Comparison of ENCODE assay signal across 15 cellular contexts in genomic region chr11:44848963-44849350, GRCh38.
DNase-seq lines count a peak whose midpoint lies in the region; ATAC-seq and TF ChIP-seq lines count a peak whose summit lies in the region.
"Had no signal": no experiment of that assay in that cellular context is flagged by ENCODE, and none has a peak within 500 bp of the region (broad histone marks: within the 10 kb centered on the region; RNA-seq: fewer than 3 reads in every experiment).

No MANE protein-coding gene starts in this region.

- WGBS in heart right ventricle, 2 donors = 85 to 90% methylated on average over 4 of the region's 4 CpGs

- H3K27me3 ChIP-seq in heart right ventricle (no peaks in the 10 kb centered on the region), neural progenitor cell (no peaks in the 10 kb centered on the region), osteoblast (ENCODE audit: insufficient read depth, low read length) (no peaks in the 10 kb centered on the region)

- H3K36me3 ChIP-seq in heart right ventricle (peaks cover 0 to 11% (median 0%) of the 10 kb centered on the region in 9 donors), neural progenitor cell (no peaks in the 10 kb centered on the region), osteoblast (ENCODE audit: insufficient read depth, low read length) (no peaks in the 10 kb centered on the region)

- no peak for TF ChIP-seq CTCF in heart right ventricle (IDR thresholded peaks at IDR 0.05)
- no peak for TF ChIP-seq CTCF in neural progenitor cell (IDR thresholded peaks at IDR 0.05)
- no peak for TF ChIP-seq CTCF in osteoblast (IDR thresholded peaks at IDR 0.05; ENCODE audit: extremely low read depth, low read depth, low read length)

- H3K27me3 Mint-ChIP-seq in neural progenitor cell (ENCODE audit: insufficient read depth, low read depth) = peaks cover 2% of the 10 kb centered on the region
- H3K27me3 Mint-ChIP-seq in T-helper 2 cell treated with Interferon-gamma antibody and Interleukin-4, amounts not matched to agents 5 μg/mL and 100 μg/mL, for 36 hours (ENCODE audit: low read depth) = peaks cover 9% of the 10 kb centered on the region

- peak overlapping the region; percentile 72 for H3K4me2 ChIP-seq in neural progenitor cell
- H3K4me2 ChIP-seq in osteoblast (ENCODE audit: insufficient read depth, low read length) = no peak overlapping the region

- H3K4me1 ChIP-seq in heart right ventricle (peaks cover 9 to 69% (median 33%) of the 10 kb centered on the region in 9 donors), neural progenitor cell (peaks cover 47% of the 10 kb centered on the region), osteoblast (ENCODE audit: insufficient read depth, low read length) (peaks cover 9% of the 10 kb centered on the region)

- DNase-seq in heart right ventricle (no peak), cardiac septum (ENCODE audit: low spot score) (no peak), islet precursor cell (peak; percentile 45), neural progenitor cell (ENCODE audit: low spot score) (no peak), NCI-H1694 (lab: John Stamatoyannopoulos, UW) (no peak), osteoblast (ENCODE audit: insufficient read length, low spot score, missing footprints) (no peak)
- DNase-seq in T-helper 2 cell treated with Interferon-gamma antibody and Interleukin-4, amounts not matched to agents 5 μg/mL and 100 μg/mL, for 36 hours (ENCODE audit: low spot score) = no peak
- DNase-seq: CD8-positive, alpha-beta T cell; COR-L47; DMS153; EL; H9 had no signal

- peaks cover 27% of the 10 kb centered on the region for H3K36me3 Mint-ChIP-seq in neural progenitor cell
- no peaks in the 10 kb centered on the region for H3K36me3 Mint-ChIP-seq in T-helper 2 cell treated with Interferon-gamma antibody and Interleukin-4, amounts not matched to agents 5 μg/mL and 100 μg/mL, for 36 hours (ENCODE audit: low read depth)
- H3K36me3 Mint-ChIP-seq: CD14-positive monocyte had no signal

- peaks cover 59% of the 10 kb centered on the region for H3K4me1 Mint-ChIP-seq in neural progenitor cell
- no peaks in the 10 kb centered on the region for H3K4me1 Mint-ChIP-seq in T-helper 2 cell treated with Interferon-gamma antibody and Interleukin-4, amounts not matched to agents 5 μg/mL and 100 μg/mL, for 36 hours (ENCODE audit: low read depth)
- H3K4me1 Mint-ChIP-seq: CD14-positive monocyte had no signal

- H3F3A ChIP-seq in neural progenitor cell (ENCODE audit: low read depth) = peaks cover 22% of the 10 kb centered on the region

- no peak overlapping the region for H3K4me3 ChIP-seq in heart right ventricle
- peak overlapping the region; percentile 31 for H3K4me3 ChIP-seq in neural progenitor cell
- no peak overlapping the region for H3K4me3 ChIP-seq in osteoblast (ENCODE audit: insufficient read depth, low read length)
- H3K4me3 ChIP-seq: GM23338 had no signal

- no peak overlapping the region for H3K4me3 Mint-ChIP-seq in neural progenitor cell
- H3K4me3 Mint-ChIP-seq in T-helper 2 cell treated with Interferon-gamma antibody and Interleukin-4, amounts not matched to agents 5 μg/mL and 100 μg/mL, for 36 hours = no peak overlapping the region
- H3K4me3 Mint-ChIP-seq: CD14-positive monocyte; CD8-positive, alpha-beta T cell; GM23338 had no signal

- H3K27ac ChIP-seq in heart right ventricle (peak overlapping the region in 6 of 10 donors; percentile 28 to 78 (median 68)), neural progenitor cell (peak overlapping the region; percentile 89), osteoblast (ENCODE audit: low read depth, low read length) (no peak overlapping the region)
- H3K27ac ChIP-seq: 22Rv1 had no signal

- H2AFZ ChIP-seq in neural progenitor cell (replicated peaks) (no peak overlapping the region), osteoblast (ENCODE audit: low read length) (no peak overlapping the region)
- H2AFZ ChIP-seq: GM23338 had no signal

- peaks cover 19% of the 10 kb centered on the region for H3K9me3 Mint-ChIP-seq in neural progenitor cell
- peaks cover 7% of the 10 kb centered on the region for H3K9me3 Mint-ChIP-seq in T-helper 2 cell treated with Interferon-gamma antibody and Interleukin-4, amounts not matched to agents 5 μg/mL and 100 μg/mL, for 36 hours

- no peaks in the 10 kb centered on the region for H3K79me2 ChIP-seq in neural progenitor cell (ENCODE audit: low read depth)
- no peaks in the 10 kb centered on the region for H3K79me2 ChIP-seq in osteoblast (ENCODE audit: insufficient read depth, low read length)

- intact Hi-C loops in heart right ventricle (cut with DNase I) (loop anchor here in 1 of 10 donors (2.0 kb wide), 1 partner anchor 28 kb away; no protein-coding TSS in a partner anchor), cardiac septum (cut with DNase I) (no loop called here)

- peaks cover 28% of the 10 kb centered on the region for H4K20me1 ChIP-seq in neural progenitor cell (ENCODE audit: low read depth)
- no peaks in the 10 kb centered on the region for H4K20me1 ChIP-seq in osteoblast (ENCODE audit: insufficient read depth, low read length)

- H3K9me3 ChIP-seq in heart right ventricle (peaks cover 0 to 19% (median 0%) of the 10 kb centered on the region in 11 donors), neural progenitor cell (ENCODE audit: low read depth) (peaks cover 7% of the 10 kb centered on the region), osteoblast (ENCODE audit: low read depth, low read length) (peaks cover 2% of the 10 kb centered on the region)

- ATAC-seq in heart right ventricle = no peak
- ATAC-seq: CD8-positive, alpha-beta T cell had no signal

- peak overlapping the region; percentile 90 for H3K27ac Mint-ChIP-seq in neural progenitor cell
- H3K27ac Mint-ChIP-seq in T-helper 2 cell treated with Interferon-gamma antibody and Interleukin-4, amounts not matched to agents 5 μg/mL and 100 μg/mL, for 36 hours = no peak overlapping the region
- H3K27ac Mint-ChIP-seq: CD8-positive, alpha-beta T cell; GM23338 had no signal

- no peak overlapping the region for H3K9ac ChIP-seq in neural progenitor cell
